ENCODE assay signal across 17 cellular contexts in the genomic region with DNA sequence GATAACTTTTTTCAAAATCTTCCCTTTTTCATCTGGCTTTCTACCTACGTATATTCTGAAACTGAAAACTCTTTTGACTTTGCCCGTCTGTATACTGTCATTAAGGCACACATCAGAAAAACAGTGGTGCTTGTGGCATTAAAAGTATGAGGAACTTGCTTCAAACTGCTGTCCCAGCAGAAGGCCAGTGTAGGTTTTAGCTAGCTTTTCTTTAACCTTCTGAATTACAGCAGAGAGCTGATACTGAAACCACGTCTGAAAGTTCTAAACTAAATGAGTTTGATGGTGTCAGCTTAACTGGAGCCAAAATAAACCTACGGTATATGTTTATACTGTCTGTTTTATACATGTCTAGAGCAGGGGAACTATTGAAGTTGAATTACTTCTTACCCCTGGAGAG.
DNase-seq lines count a peak whose midpoint lies in the region; ATAC-seq, FAIRE-seq and TF ChIP-seq lines count a peak whose summit lies in the region.
"Had no signal": no experiment of that assay in that cellular context is flagged by ENCODE, and none has a peak within 500 bp of the region (broad histone marks: within the 10 kb centered on the region; RNA-seq: fewer than 3 reads in every experiment).

No MANE protein-coding gene starts in this region.

- no peaks in the 10 kb centered on the region for H3K9me3 ChIP-seq in Peyer's patch
- no peaks in the 10 kb centered on the region for H3K9me3 ChIP-seq in left ventricle myocardium inferior (replicated peaks)
- H3K9me3 ChIP-seq: ascending aorta had no signal

- H3K36me3 Mint-ChIP-seq in activated T-helper 17 cell treated with anti-CD3 and anti-CD28 coated beads, Interleukin-2, amount 50 U/mL, for 72 hours (ENCODE audit: low read depth) = no peaks in the 10 kb centered on the region
- no peaks in the 10 kb centered on the region for H3K36me3 Mint-ChIP-seq in mesothelial cell of epicardium

- no peak overlapping the region for H3K27ac Mint-ChIP-seq in activated T-helper 17 cell treated with anti-CD3 and anti-CD28 coated beads, Interleukin-2, amount 50 U/mL, for 72 hours
- peak overlapping the region; percentile 91 for H3K27ac Mint-ChIP-seq in mesothelial cell of epicardium
- H3K27ac Mint-ChIP-seq: B cell, progenitor cell of endocrine pancreas had no signal

- no peaks in the 10 kb centered on the region for H3K4me1 Mint-ChIP-seq in activated T-helper 17 cell treated with anti-CD3 and anti-CD28 coated beads, Interleukin-2, amount 50 U/mL, for 72 hours
- peaks cover 15% of the 10 kb centered on the region for H3K4me1 Mint-ChIP-seq in mesothelial cell of epicardium
- H3K4me1 Mint-ChIP-seq: B cell had no signal

- H3K9me3 Mint-ChIP-seq in activated T-helper 17 cell treated with anti-CD3 and anti-CD28 coated beads, Interleukin-2, amount 50 U/mL, for 72 hours = no peaks in the 10 kb centered on the region
- H3K9me3 Mint-ChIP-seq in mesothelial cell of epicardium = no peaks in the 10 kb centered on the region

- TF ChIP-seq POLR2A in GM12892 (IDR thresholded peaks at IDR 0.05; ENCODE audit: low read depth, low read length) (no peak), Peyer's patch (IDR thresholded peaks at IDR 0.05) (no peak)

- H3K36me3 ChIP-seq in Peyer's patch = no peaks in the 10 kb centered on the region
- H3K36me3 ChIP-seq in left ventricle myocardium inferior = no peaks in the 10 kb centered on the region
- H3K36me3 ChIP-seq: ascending aorta had no signal

- no peak overlapping the region for H3K27ac ChIP-seq in Peyer's patch
- no peak overlapping the region for H3K27ac ChIP-seq in left ventricle myocardium inferior (replicated peaks)
- H3K27ac ChIP-seq: ascending aorta had no signal

- no peaks in the 10 kb centered on the region for H3K27me3 ChIP-seq in Peyer's patch
- no peaks in the 10 kb centered on the region for H3K27me3 ChIP-seq in left ventricle myocardium inferior (ENCODE audit: low read depth)
- H3K27me3 ChIP-seq: ascending aorta had no signal

- H3K27me3 Mint-ChIP-seq in activated T-helper 17 cell treated with anti-CD3 and anti-CD28 coated beads, Interleukin-2, amount 50 U/mL, for 72 hours = no peaks in the 10 kb centered on the region
- H3K27me3 Mint-ChIP-seq in mesothelial cell of epicardium (ENCODE audit: low read depth) = no peaks in the 10 kb centered on the region
- H3K27me3 Mint-ChIP-seq: B cell, progenitor cell of endocrine pancreas had no signal

- TF ChIP-seq CTCF in mesothelial cell of epicardium (IDR thresholded peaks at IDR 0.05; ENCODE audit: unreplicated experiment) = no peak
- no peak for TF ChIP-seq CTCF in Peyer's patch (IDR thresholded peaks at IDR 0.05)
- TF ChIP-seq CTCF in left ventricle myocardium inferior (IDR thresholded peaks at IDR 0.05; ENCODE audit: borderline replicate concordance) = no peak

- H3K4me3 Mint-ChIP-seq in activated T-helper 17 cell treated with anti-CD3 and anti-CD28 coated beads, Interleukin-2, amount 50 U/mL, for 72 hours = peak overlapping the region; percentile 8
- H3K4me3 Mint-ChIP-seq in mesothelial cell of epicardium = no peak overlapping the region
- H3K4me3 Mint-ChIP-seq: B cell had no signal

- ATAC-seq in HG02938 (IDR thresholded peaks at IDR 0.05; ENCODE audit: unreplicated experiment) = peak; percentile 75
- ATAC-seq in activated T-helper 17 cell treated with anti-CD3 and anti-CD28 coated beads, Interleukin-2, amount 50 U/mL, for 72 hours (replicated peaks) = peak; percentile 38

- H3K4me1 ChIP-seq in Peyer's patch (peaks cover 0 to 5% (median 0%) of the 10 kb centered on the region in 4 donors), left ventricle myocardium inferior (no peaks in the 10 kb centered on the region)
- H3K4me1 ChIP-seq: ascending aorta had no signal

- H3K4me3 ChIP-seq in Peyer's patch (no peak overlapping the region), left ventricle myocardium inferior (no peak overlapping the region)
- H3K4me3 ChIP-seq: ascending aorta had no signal

- FAIRE-seq in GM12892 (lab: Jason Lieb, UNC) = peak; percentile 30

- intact Hi-C loops in left ventricle myocardium inferior (cut with micrococcal nuclease) = no loop called here

- no peak for DNase-seq in GM12892 (ENCODE audit: insufficient read length)
- DNase-seq in mesothelial cell of epicardium (ENCODE audit: low spot score in 2 of 2, unreplicated experiment in 2 of 2) = no peak
- DNase-seq in NCI-H446 treated with DMSO at 0.1 percent for 48 hours (lab: John Stamatoyannopoulos, UW) = no peak
- DNase-seq in DMS114 treated with DMSO at 0.1 percent for 48 hours (lab: John Stamatoyannopoulos, UW; ENCODE audit: unreplicated experiment) = no peak
- no peak for DNase-seq in Peyer's patch
- no peak for DNase-seq in left ventricle myocardium inferior
- DNase-seq: activated CD4-positive, alpha-beta T cell treated with anti-CD3 and anti-CD28 coated beads for 4 hours; midbrain; NCI-H1417 treated with DMSO at 0.1 percent for 48 hours; NCI-H345; stimulated activated CD4-positive, alpha-beta T cell treated with anti-CD3 and anti-CD28 coated beads, Interleukin-2, amount 100 ng/mL, for 24 hours; T-helper 1 cell had no signal
